10 cellular contexts compared by ENCODE assay signal in the genomic region with DNA sequence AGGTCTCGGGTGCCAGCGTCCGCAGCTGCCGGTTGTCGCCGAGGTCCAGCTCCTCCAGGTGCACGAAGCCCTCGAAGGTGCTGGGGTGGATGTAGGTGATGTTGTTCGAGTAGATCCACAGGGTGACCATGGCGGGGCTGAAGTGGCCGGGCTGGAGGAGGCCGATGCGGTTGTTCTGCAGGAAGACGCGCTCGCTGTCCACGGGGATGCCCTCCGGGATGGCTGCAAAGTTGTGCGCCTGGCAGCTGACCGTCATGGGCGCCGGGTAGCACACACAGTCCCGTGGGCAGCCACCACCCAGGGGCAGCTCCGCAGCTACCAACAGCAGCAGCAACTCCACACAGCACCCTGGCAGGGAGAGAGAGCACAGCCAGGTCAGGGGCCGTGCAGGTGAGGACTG.
"Had no signal": no experiment of that assay in that cellular context is flagged by ENCODE, and none has a peak within 500 bp of the region (broad histone marks: within the 10 kb centered on the region; RNA-seq: fewer than 3 reads in every experiment).

No MANE protein-coding gene starts in this region.

- H3K4me1 ChIP-seq: HAP-1 had no signal

- H3K27ac Mint-ChIP-seq: HFFc6 had no signal

- DNase-seq: GOT3, HFFc6, Kasumi-1, KG1 had no signal

- H3K9me3 ChIP-seq: HAP-1 had no signal

- H3K27ac ChIP-seq: HL-60 had no signal

- H3K36me3 ChIP-seq: HAP-1 had no signal

- ATAC-seq: HCT116, HepG2, K562 had no signal

- H3K4me3 ChIP-seq: HAP-1, K562 had no signal

- H3K4me3 Mint-ChIP-seq: HFFc6 had no signal

- FAIRE-seq: H54, HepG2, K562 had no signal

- H3K9me3 Mint-ChIP-seq: HFFc6 had no signal
